Comparison of ENCODE assay signal across 1 cellular context in genomic region chr22:44085743-44086741, GRCh38.
TF ChIP-seq lines count a peak whose summit lies in the region.

No MANE protein-coding gene starts in this region.

TF ChIP-seq in GM12878, 131 proteins besides CTCF, POLR2A, EP300 and RAD21:
- TF ChIP-seq ZNF384 (IDR thresholded peaks at IDR 0.05; ENCODE audit: borderline replicate concordance, low read depth, low read length) (no peak), LARP7 (IDR thresholded peaks at IDR 0.05) (0 out of 2 replicates have a peak, but pooled peaks have one; percentile 25), SMC3 (IDR thresholded peaks at IDR 0.05; ENCODE audit: borderline replicate concordance, low read length) (peak; percentile 77; the same call in 1 of the 2 replicates)
